ENCODE assay signal across 12 cellular contexts in genomic region chr17:41793749-41794602, GRCh38. TPM values are rescaled to one million over a fixed set of nuclear protein-coding genes. Genes with fewer than 3 reads are reported as not detected.
A peak's percentile ranks its signal among the peaks of the same experiment; 100 is the strongest.
DNase-seq lines count a peak whose midpoint lies in the region; TF ChIP-seq lines count a peak whose summit lies in the region.
"Had no signal": no experiment of that assay in that cellular context is flagged by ENCODE, and none has a peak within 500 bp of the region (broad histone marks: within the 10 kb centered on the region; RNA-seq: fewer than 3 reads in every experiment).

No MANE protein-coding gene starts in this region.

- no peaks in the 10 kb centered on the region for H3K36me3 ChIP-seq in BLaER1
- H3K36me3 ChIP-seq in cardiac muscle cell: no peaks in the 10 kb centered on the region

- H3K27me3 Mint-ChIP-seq in nephron progenitor cell (ENCODE audit: low read depth, poor library complexity): peaks cover 14% of the 10 kb centered on the region
- H3K27me3 Mint-ChIP-seq: stimulated activated memory B cell treated with anti-CD40 and anti-IgM and Interleukin-4, amounts not matched to agents 10 μg/mL and 1 μg/mL and 100 μg/mL, for 72 hours had no signal

- peak; percentile 4 for TF ChIP-seq CTCF in cardiac muscle cell (IDR thresholded peaks at IDR 0.05; ENCODE audit: low read depth, low read length)
- no peak for TF ChIP-seq CTCF in nephron progenitor cell (IDR thresholded peaks at IDR 0.05)

- no peaks in the 10 kb centered on the region for H3K36me3 Mint-ChIP-seq in nephron progenitor cell (ENCODE audit: low read depth)
- H3K36me3 Mint-ChIP-seq: stimulated activated memory B cell treated with anti-CD40 and anti-IgM and Interleukin-4, amounts not matched to agents 10 μg/mL and 1 μg/mL and 100 μg/mL, for 72 hours had no signal

- H3K27ac ChIP-seq in BLaER1 (no peak overlapping the region), cardiac muscle cell (peak overlapping the region; percentile 99)

- DNase-seq in SW480 (ENCODE audit: low spot score) (peak; percentile 42), cardiac muscle cell (ENCODE audit: low read depth in 1 of 2, low spot score in 1 of 2) (peak; percentile 67), nephron progenitor cell (peak; percentile 51), HK-2 (ENCODE audit: unreplicated experiment) (no peak), KBM-7 (no peak), NCI-H69 (lab: John Stamatoyannopoulos, UW) (no peak)
- no peak for DNase-seq in stimulated activated CD4-positive, alpha-beta T cell treated with anti-CD3 and anti-CD28 coated beads, Interleukin-4, amount 100 ng/mL, for 24 hours
- DNase-seq: central memory CD4-positive, alpha-beta T cell; NCI-H526 treated with DMSO at 0.1 percent for 48 hours had no signal

- H3K4me3 ChIP-seq in BLaER1: no peak overlapping the region
- peak overlapping the region; percentile 20 for H3K4me3 ChIP-seq in cardiac muscle cell

- peak overlapping the region; percentile 46; the same call in 1 of the 2 replicates for H3K4me2 ChIP-seq in BLaER1

- no peaks in the 10 kb centered on the region for H4K20me1 ChIP-seq in BLaER1

- H3K27ac Mint-ChIP-seq in nephron progenitor cell: peak overlapping the region; percentile 95
- H3K27ac Mint-ChIP-seq: stimulated activated memory B cell treated with anti-CD40 and anti-IgM and Interleukin-4, amounts not matched to agents 10 μg/mL and 1 μg/mL and 100 μg/mL, for 72 hours had no signal

- peak overlapping the region; percentile 61 for H3K4me3 Mint-ChIP-seq in nephron progenitor cell
- H3K4me3 Mint-ChIP-seq: stimulated activated memory B cell treated with anti-CD40 and anti-IgM and Interleukin-4, amounts not matched to agents 10 μg/mL and 1 μg/mL and 100 μg/mL, for 72 hours had no signal

- H3K9ac ChIP-seq in BLaER1: no peak overlapping the region

- no peaks in the 10 kb centered on the region for H3K9me3 Mint-ChIP-seq in nephron progenitor cell
- H3K9me3 Mint-ChIP-seq: stimulated activated memory B cell treated with anti-CD40 and anti-IgM and Interleukin-4, amounts not matched to agents 10 μg/mL and 1 μg/mL and 100 μg/mL, for 72 hours had no signal

- H3K4me1 Mint-ChIP-seq in nephron progenitor cell: peaks cover 71% of the 10 kb centered on the region

- no peaks in the 10 kb centered on the region for H3K27me3 ChIP-seq in BLaER1
- H3K27me3 ChIP-seq in cardiac muscle cell: no peaks in the 10 kb centered on the region

- peaks cover 44% of the 10 kb centered on the region for H3K4me1 ChIP-seq in BLaER1
- H3K4me1 ChIP-seq in cardiac muscle cell (ENCODE audit: low read depth): peaks cover 43% of the 10 kb centered on the region

- H3K9me3 ChIP-seq in BLaER1 (no peaks in the 10 kb centered on the region), cardiac muscle cell (ENCODE audit: low read depth) (no peaks in the 10 kb centered on the region)

- in situ Hi-C loops in KBM-7 (cut with MboI; ENCODE audit: low pct_unique_long_range_greater_than_20kb, low sequenced_read_pairs): no loop called here

RNA-seq across cellular contexts. Expression of gene JUP, which starts 7.5 kb away (rescaled TPM):
- total RNA-seq in cardiac muscle cell: 296 and 359 TPM in 2 replicates
- 160 and 206 TPM in 2 replicates for polyA plus RNA-seq in cardiac muscle cell

RNA-seq across cellular contexts. Expression of gene P3H4, which starts 17.8 kb away (rescaled TPM):
- 118 and 153 TPM in 2 replicates for total RNA-seq in cardiac muscle cell
- 137 and 138 TPM in 2 replicates for polyA plus RNA-seq in cardiac muscle cell

RNA-seq across cellular contexts. Expression of gene FKBP10, which starts 18.8 kb away (rescaled TPM):
- total RNA-seq in cardiac muscle cell: 265 and 336 TPM in 2 replicates
- 113 and 165 TPM in 2 replicates for polyA plus RNA-seq in cardiac muscle cell

RNA-seq across cellular contexts. Expression of gene NT5C3B, which starts 42.1 kb away (rescaled TPM):
- total RNA-seq in cardiac muscle cell: 164 and 190 TPM in 2 replicates
- 221 and 222 TPM in 2 replicates for polyA plus RNA-seq in cardiac muscle cell

RNA-seq across cellular contexts. Expression of gene KLHL10, which starts 43.6 kb away (rescaled TPM):
- 0.36 TPM in 1 of 2 replicates, not detected in the other for total RNA-seq in cardiac muscle cell
- polyA plus RNA-seq in cardiac muscle cell: 0.14 TPM in 1 of 2 replicates, not detected in the other
- total RNA-seq: T-helper 1 cell treated with Interleukin-12 subunit alpha and Interleukin-12 subunit beta and Interleukin-4 antibody, amounts not matched to agents 30 ng/mL and 1 ng/mL, for 36 hours had no signal

Comparison
In these comparisons a context has a peak if more than half of its experiments do, and no peak if none do; other contexts are left out.
1. DNase-seq: peak in SW480 (single experiment), cardiac muscle cell (2 of 2) and nephron progenitor cell (single experiment); none in HK-2 (single experiment), stimulated activated CD4-positive, alpha-beta T cell treated with anti-CD3 and anti-CD28 coated beads, Interleukin-4, amount 100 ng/mL, for 24 hours (single experiment), KBM-7 (single experiment) and NCI-H69 (single experiment).